Comparison of ENCODE assay signal across 31 cellular contexts in genomic region chr4:14824189-14824588, GRCh38.
"Had no signal": no experiment of that assay in that cellular context is flagged by ENCODE, and none has a peak within 500 bp of the region (broad histone marks: within the 10 kb centered on the region; RNA-seq: fewer than 3 reads in every experiment).

No MANE protein-coding gene starts in this region.

- ATAC-seq: activated CD4-positive, alpha-beta T cell treated with anti-CD3 and anti-CD28 coated beads for 36 hours; activated CD4-positive, CD25-positive, alpha-beta regulatory T cell treated with anti-CD3 and anti-CD28 coated beads, Interleukin-2, amount 50 U/mL, for 24 hours; activated CD8-positive, alpha-beta memory T cell treated with anti-CD3 and anti-CD28 coated beads, Interleukin-2, amount 10 ng/mL, durations not matched to agents 7 days and 5 days; activated CD8-positive, alpha-beta T cell treated with anti-CD3 and anti-CD28 coated beads, Interleukin-2, amount 10 ng/mL, durations not matched to agents 7 days and 5 days; activated naive CD8-positive, alpha-beta T cell treated with anti-CD3 and anti-CD28 coated beads, Interleukin-2, amount 50 U/mL, for 24 hours; WTC11 had no signal

- H3K4me3 ChIP-seq: ascending aorta, cardiac muscle cell had no signal

- H3K27ac ChIP-seq: ascending aorta, cardiac muscle cell, WERI-Rb-1 had no signal

- H3K36me3 ChIP-seq: ascending aorta, cardiac muscle cell, WERI-Rb-1 had no signal

- H3K4me1 ChIP-seq: ascending aorta had no signal

- DNase-seq: activated CD4-positive, alpha-beta memory T cell treated with anti-CD3 and anti-CD28 coated beads, Interleukin-2, amount 10 ng/mL, durations not matched to agents 7 days and 5 days; activated CD4-positive, alpha-beta T cell treated with anti-CD3 and anti-CD28 coated beads for 1 hour; activated CD4-positive, alpha-beta T cell treated with anti-CD3 and anti-CD28 coated beads for 36 hours; activated CD4-positive, alpha-beta T cell treated with anti-CD3 and anti-CD28 coated beads for 48 hours; activated CD4-positive, alpha-beta T cell treated with anti-CD3 and anti-CD28 coated beads, Interleukin-2, amount 10 ng/mL, durations not matched to agents 7 days and 5 days; activated CD4-positive, alpha-beta T cell treated with anti-CD3 and anti-CD28 coated beads, Interleukin-2, amount 50 U/mL, for 48 hours; activated CD4-positive, CD25-positive, alpha-beta regulatory T cell; activated CD8-positive, alpha-beta memory T cell treated with anti-CD3 and anti-CD28 coated beads for 24 hours; activated CD8-positive, alpha-beta memory T cell treated with anti-CD3 and anti-CD28 coated beads, Interleukin-2, amount 10 ng/mL, durations not matched to agents 7 days and 5 days; activated CD8-positive, alpha-beta memory T cell treated with anti-CD3 and anti-CD28 coated beads, Interleukin-2, amount 50 U/mL, for 48 hours; activated CD8-positive, alpha-beta T cell treated with anti-CD3 and anti-CD28 coated beads, Interleukin-2, amount 10 ng/mL, durations not matched to agents 7 days and 5 days; activated effector memory CD4-positive, alpha-beta T cell treated with Interleukin-2 at 50 U/mL for 16 hours; activated gamma-delta T cell; activated naive CD4-positive, alpha-beta T cell treated with anti-CD3 and anti-CD28 coated beads, Interleukin-2, amount 10 ng/mL, durations not matched to agents 7 days and 5 days; activated naive CD4-positive, alpha-beta T cell treated with Interleukin-2 at 50 U/mL for 16 hours; activated naive CD8-positive, alpha-beta T cell treated with anti-CD3 and anti-CD28 coated beads, Interleukin-2, amount 10 ng/mL, durations not matched to agents 7 days and 5 days; activated naive CD8-positive, alpha-beta T cell treated with anti-CD3 and anti-CD28 coated beads, Interleukin-2, amount 50 U/mL, for 24 hours; activated T-cell treated with anti-CD3 and anti-CD28 coated beads, Interleukin-2, amount 50 U/mL, for 24 hours; activated T-cell treated with anti-CD3 and anti-CD28 coated beads, Interleukin-2, amount 50 U/mL, for 48 hours; amygdala; anterior cingulate cortex; caudate nucleus; cerebellar nuclear complex; T-helper 1 cell; T-helper 2 cell; T-helper 9 cell; WERI-Rb-1 had no signal

- H3K27me3 ChIP-seq: ascending aorta, cardiac muscle cell had no signal

- H3K9me3 ChIP-seq: ascending aorta had no signal
